Comparison of ENCODE assay signal across 26 cellular contexts in genomic region chr16:1556254-1556653, GRCh38. TPM values are rescaled to one million over a fixed set of nuclear protein-coding genes. Genes with fewer than 3 reads are reported as not detected.
DNase-seq lines count a peak whose midpoint lies in the region; ATAC-seq and TF ChIP-seq lines count a peak whose summit lies in the region.
"Had no signal": no experiment of that assay in that cellular context is flagged by ENCODE, and none has a peak within 500 bp of the region (broad histone marks: within the 10 kb centered on the region; RNA-seq: fewer than 3 reads in every experiment).

No MANE protein-coding gene starts in this region.

- H3K36me3 ChIP-seq in ascending aorta (peaks cover 41 to 82% of the 10 kb centered on the region in 2 donors), stomach (peaks cover 18 to 96% (median 92%) of the 10 kb centered on the region in 4 donors), trophoblast cell (ENCODE audit: control insufficient read depth in 1 of 2, insufficient read depth in 2 of 2, low read length in 2 of 2) (peaks cover 39 to 48% of the 10 kb centered on the region in 2 experiments)

- no peak overlapping the region for H3K4me2 ChIP-seq in trophoblast cell (ENCODE audit: low read length)

- no peak overlapping the region for H4K12ac ChIP-seq in trophoblast cell (ENCODE audit: low read depth, low read length)

- intact Hi-C loops in ascending aorta (cut with DNase I) = no loop called here
- intact Hi-C loops in stomach (cut with DNase I; ENCODE audit: low total_unique reads) = no loop called here
- intact Hi-C loops in activated T-helper 1 cell treated with anti-CD3 and anti-CD28 coated beads, Interleukin-12 subunit alpha, Interleukin-12 subunit beta, Interleukin-2, Interleukin-4 antibody, amounts not matched to agents 30 ng/mL and 10 ng/mL and 1 ng/mL, durations not matched to agents 14 hours and 24 hours and 36 hours (cut with micrococcal nuclease) = no loop called here

- no peaks in the 10 kb centered on the region for H3K27me3 Mint-ChIP-seq in activated T-helper 1 cell treated with anti-CD3 and anti-CD28 coated beads, Interleukin-12 subunit alpha, Interleukin-12 subunit beta, Interleukin-2, Interleukin-4 antibody, amounts not matched to agents 30 ng/mL and 10 ng/mL and 1 ng/mL, durations not matched to agents 14 hours and 24 hours and 36 hours (ENCODE audit: insufficient read depth)
- H3K27me3 Mint-ChIP-seq: activated CD8-positive, alpha-beta T cell treated with anti-CD3 and anti-CD28 coated beads for 36 hours; activated naive CD8-positive, alpha-beta T cell treated with anti-CD3 and anti-CD28 coated beads for 36 hours; CD4-positive, alpha-beta memory T cell had no signal

- peak; percentile 61 for DNase-seq in GM03348 (ENCODE audit: low spot score)
- no peak for DNase-seq in ascending aorta (ENCODE audit: low spot score in 2 of 2)
- no peak for DNase-seq in foreskin keratinocyte
- peak; percentile 66 for DNase-seq in stomach
- DNase-seq in trophoblast cell = no peak
- DNase-seq in coronary artery (ENCODE audit: low spot score) = no peak
- no peak for DNase-seq in activated T-helper 1 cell treated with anti-CD3 and anti-CD28 coated beads, Interleukin-12 subunit alpha, Interleukin-12 subunit beta, Interleukin-2, Interleukin-4 antibody, amounts not matched to agents 30 ng/mL and 10 ng/mL and 1 ng/mL, durations not matched to agents 14 hours and 24 hours and 36 hours (ENCODE audit: low spot score)
- DNase-seq: activated CD4-positive, CD25-positive, alpha-beta regulatory T cell treated with anti-CD3 and anti-CD28 coated beads, Interleukin-2, amount 50 U/mL, for 72 hours; activated CD8-positive, alpha-beta T cell treated with anti-CD3 and anti-CD28 coated beads for 36 hours; activated effector memory CD4-positive, alpha-beta T cell treated with anti-CD3 and anti-CD28 coated beads, Interleukin-2, amount 50 U/mL, for 16 hours; activated naive CD8-positive, alpha-beta T cell treated with anti-CD3 and anti-CD28 coated beads for 36 hours; CD4-positive, alpha-beta memory T cell; effector CD4-positive, alpha-beta T cell; foreskin melanocyte; heart right ventricle; KG1; mesendoderm; NCI-H1436 treated with DMSO at 0.1 percent for 48 hours; NCI-H2107; NCI-H82; RPMI8226; sigmoid colon; stimulated activated naive CD8-positive, alpha-beta T cell treated with anti-CD3 and anti-CD28 coated beads, Interleukin-15, Interleukin-2, amounts not matched to agents 100 U/mL and 50 U/mL, for 24 hours had no signal

- no peak overlapping the region for H2BK12ac ChIP-seq in trophoblast cell (ENCODE audit: low read length)

- H3K9ac ChIP-seq in trophoblast cell (ENCODE audit: low read length) = no peak overlapping the region

- TF ChIP-seq EP300 in stomach (IDR thresholded peaks at IDR 0.05) = no peak

- WGBS in stomach, 5 donors = 64 to 81% (median 70%) methylated on average over 8 to 13 of the region's 13 CpGs
- WGBS in trophoblast cell (ENCODE audit: extremely low coverage, insufficient coverage, insufficient read length) = no CpG with 5 or more reads among the region's 13 CpGs

- no peak overlapping the region for H2BK120ac ChIP-seq in trophoblast cell (ENCODE audit: insufficient read depth, low read length, poor library complexity)

- H2AFZ ChIP-seq in trophoblast cell (ENCODE audit: insufficient read depth, low read length, poor library complexity) = no peak overlapping the region

- no peak for TF ChIP-seq POLR2A in stomach (IDR thresholded peaks at IDR 0.05)

- no peak overlapping the region for H4K8ac ChIP-seq in trophoblast cell (ENCODE audit: low read depth, low read length)

- H4K91ac ChIP-seq in trophoblast cell (ENCODE audit: low read depth, low read length) = no peak overlapping the region

- H3K4me3 Mint-ChIP-seq in activated T-helper 1 cell treated with anti-CD3 and anti-CD28 coated beads, Interleukin-12 subunit alpha, Interleukin-12 subunit beta, Interleukin-2, Interleukin-4 antibody, amounts not matched to agents 30 ng/mL and 10 ng/mL and 1 ng/mL, durations not matched to agents 14 hours and 24 hours and 36 hours = no peak overlapping the region
- H3K4me3 Mint-ChIP-seq: activated CD8-positive, alpha-beta T cell treated with anti-CD3 and anti-CD28 coated beads for 36 hours; activated naive CD8-positive, alpha-beta T cell treated with anti-CD3 and anti-CD28 coated beads for 36 hours; CD4-positive, alpha-beta memory T cell had no signal

- no peak overlapping the region for H3K18ac ChIP-seq in trophoblast cell (ENCODE audit: low read length)

- H2AK5ac ChIP-seq in trophoblast cell (ENCODE audit: low read length) = no peak overlapping the region

- H3K4me1 ChIP-seq in ascending aorta (peaks cover 0 to 6% of the 10 kb centered on the region in 2 donors), foreskin keratinocyte (no peaks in the 10 kb centered on the region), stomach (peaks cover 0 to 6% (median 1%) of the 10 kb centered on the region in 4 donors), trophoblast cell (ENCODE audit: control insufficient read depth in 1 of 2, insufficient read depth in 2 of 2, low read length in 2 of 2) (no peaks in the 10 kb centered on the region)

- peak in 1 of 3 experiments; percentile 19 for TF ChIP-seq CTCF in ascending aorta (IDR thresholded peaks at IDR 0.05)
- peak; percentile 18 for TF ChIP-seq CTCF in foreskin keratinocyte (conservative IDR thresholded peaks at IDR 0.05)
- no peak for TF ChIP-seq CTCF in stomach (IDR thresholded peaks at IDR 0.05)
- TF ChIP-seq CTCF in coronary artery (IDR thresholded peaks at IDR 0.05) = no peak

- no peak overlapping the region for H3K14ac ChIP-seq in trophoblast cell (ENCODE audit: low read length)

- no peak for ATAC-seq in foreskin keratinocyte
- ATAC-seq in GM21619 (IDR thresholded peaks at IDR 0.05; ENCODE audit: unreplicated experiment) = no peak
- ATAC-seq: activated CD8-positive, alpha-beta T cell treated with anti-CD3 and anti-CD28 coated beads for 36 hours; heart right ventricle; stimulated activated naive CD8-positive, alpha-beta T cell treated with anti-CD3 and anti-CD28 coated beads, Interleukin-15, Interleukin-2, amounts not matched to agents 100 U/mL and 50 U/mL, for 24 hours had no signal

- H3K9me3 ChIP-seq in ascending aorta = no peaks in the 10 kb centered on the region
- no peaks in the 10 kb centered on the region for H3K9me3 ChIP-seq in stomach
- H3K9me3 ChIP-seq in trophoblast cell (ENCODE audit: insufficient read depth, low read depth, low read length) = peaks cover 6% of the 10 kb centered on the region
- H3K9me3 ChIP-seq: heart right ventricle, sigmoid colon had no signal

- peak overlapping the region; percentile 15 to 57 for H3K27ac ChIP-seq in ascending aorta
- H3K27ac ChIP-seq in foreskin keratinocyte = no peak overlapping the region
- peak overlapping the region in 1 of 5 donors; percentile 6 for H3K27ac ChIP-seq in stomach
- H3K27ac ChIP-seq in trophoblast cell (ENCODE audit: low read depth, low read length) = no peak overlapping the region
- H3K27ac ChIP-seq in coronary artery = no peak overlapping the region
- H3K27ac ChIP-seq: heart right ventricle had no signal

- no peak overlapping the region for H3K4me3 ChIP-seq in ascending aorta
- H3K4me3 ChIP-seq in stomach = no peak overlapping the region
- no peak overlapping the region for H3K4me3 ChIP-seq in trophoblast cell (ENCODE audit: low read depth, low read length)
- H3K4me3 ChIP-seq in coronary artery = no peak overlapping the region
- H3K4me3 ChIP-seq: heart right ventricle, sigmoid colon had no signal

- peaks cover 8% of the 10 kb centered on the region for H3K36me3 Mint-ChIP-seq in activated T-helper 1 cell treated with anti-CD3 and anti-CD28 coated beads, Interleukin-12 subunit alpha, Interleukin-12 subunit beta, Interleukin-2, Interleukin-4 antibody, amounts not matched to agents 30 ng/mL and 10 ng/mL and 1 ng/mL, durations not matched to agents 14 hours and 24 hours and 36 hours (ENCODE audit: low read depth)

- no peaks in the 10 kb centered on the region for H3K79me1 ChIP-seq in trophoblast cell (ENCODE audit: low read length)

- H3K4me1 Mint-ChIP-seq in activated T-helper 1 cell treated with anti-CD3 and anti-CD28 coated beads, Interleukin-12 subunit alpha, Interleukin-12 subunit beta, Interleukin-2, Interleukin-4 antibody, amounts not matched to agents 30 ng/mL and 10 ng/mL and 1 ng/mL, durations not matched to agents 14 hours and 24 hours and 36 hours (ENCODE audit: low read depth) = peaks cover 12% of the 10 kb centered on the region

- no peak overlapping the region for H3K27ac Mint-ChIP-seq in activated T-helper 1 cell treated with anti-CD3 and anti-CD28 coated beads, Interleukin-12 subunit alpha, Interleukin-12 subunit beta, Interleukin-2, Interleukin-4 antibody, amounts not matched to agents 30 ng/mL and 10 ng/mL and 1 ng/mL, durations not matched to agents 14 hours and 24 hours and 36 hours
- H3K27ac Mint-ChIP-seq: activated CD8-positive, alpha-beta T cell treated with anti-CD3 and anti-CD28 coated beads for 36 hours had no signal

- H2BK5ac ChIP-seq in trophoblast cell (ENCODE audit: low read depth, low read length, poor library complexity) = no peak overlapping the region

- H3K23ac ChIP-seq in trophoblast cell (ENCODE audit: low read length) = no peak overlapping the region

- H3K9me3 Mint-ChIP-seq in activated T-helper 1 cell treated with anti-CD3 and anti-CD28 coated beads, Interleukin-12 subunit alpha, Interleukin-12 subunit beta, Interleukin-2, Interleukin-4 antibody, amounts not matched to agents 30 ng/mL and 10 ng/mL and 1 ng/mL, durations not matched to agents 14 hours and 24 hours and 36 hours = no peaks in the 10 kb centered on the region
- H3K9me3 Mint-ChIP-seq: activated CD8-positive, alpha-beta T cell treated with anti-CD3 and anti-CD28 coated beads for 36 hours; activated naive CD8-positive, alpha-beta T cell treated with anti-CD3 and anti-CD28 coated beads for 36 hours had no signal

- H3K27me3 ChIP-seq in ascending aorta = no peaks in the 10 kb centered on the region
- H3K27me3 ChIP-seq in foreskin keratinocyte = no peaks in the 10 kb centered on the region
- H3K27me3 ChIP-seq in stomach = no peaks in the 10 kb centered on the region
- H3K27me3 ChIP-seq in trophoblast cell (ENCODE audit: insufficient read depth, low read length) = no peaks in the 10 kb centered on the region
- H3K27me3 ChIP-seq: heart right ventricle, sigmoid colon had no signal

- H3K79me2 ChIP-seq in trophoblast cell (ENCODE audit: control insufficient read depth, insufficient read depth, low read length, poor library complexity) = no peaks in the 10 kb centered on the region

- H3K4ac ChIP-seq in trophoblast cell (ENCODE audit: low read depth, low read length) = no peak overlapping the region

RNA-seq across cellular contexts. Expression of gene TMEM204, which starts 22.8 kb away (rescaled TPM):
- total RNA-seq in ascending aorta (145 TPM), foreskin keratinocyte (4.1 and 10.7 TPM in 2 replicates), stomach (10 to 100 TPM in 3 of 5 donors, 1 to 10 TPM in 2; 2.7 to 45.8 (median 15.2) TPM)
- polyA plus RNA-seq in foreskin keratinocyte (4.8 and 12.2 TPM in 2 replicates), stomach (10 to 100 TPM; 10.2 to 20.5 (median 19.9) TPM)
- 9.6 and 10.8 TPM in 2 replicates for polyA plus RNA-seq in trophoblast cell (2013)
- 22.8 and 23.7 TPM in 2 replicates for total RNA-seq in activated T-helper 1 cell treated with anti-CD3 and anti-CD28 coated beads, Interleukin-12 subunit alpha, Interleukin-12 subunit beta, Interleukin-2, Interleukin-4 antibody, amounts not matched to agents 30 ng/mL and 10 ng/mL and 1 ng/mL, durations not matched to agents 14 hours and 24 hours and 36 hours
- total RNA-seq: astrocyte, SK-MEL-5 had no signal

RNA-seq across cellular contexts. Expression of gene IFT140, which starts 55.6 kb away (rescaled TPM):
- total RNA-seq in ascending aorta = 21.9 TPM
- 8.1 and 8.4 TPM in 2 replicates for total RNA-seq in foreskin keratinocyte
- 4.1 and 4.7 TPM in 2 replicates for polyA plus RNA-seq in foreskin keratinocyte
- total RNA-seq in stomach = 10 to 100 TPM in 3 of 5 donors, 1 to 10 TPM in 2; 4.7 to 19.7 (median 17.4) TPM
- 1 to 10 TPM; 5.8 to 8.5 (median 8.0) TPM for polyA plus RNA-seq in stomach
- 8.5 and 9.0 TPM in 2 replicates for polyA plus RNA-seq in trophoblast cell (2013)
- 8.8 and 9.5 TPM in 2 replicates for total RNA-seq in activated T-helper 1 cell treated with anti-CD3 and anti-CD28 coated beads, Interleukin-12 subunit alpha, Interleukin-12 subunit beta, Interleukin-2, Interleukin-4 antibody, amounts not matched to agents 30 ng/mL and 10 ng/mL and 1 ng/mL, durations not matched to agents 14 hours and 24 hours and 36 hours

RNA-seq across cellular contexts. Expression of gene CRAMP1, which starts 55.9 kb away (rescaled TPM):
- total RNA-seq in ascending aorta (12.7 TPM), foreskin keratinocyte (9.8 and 10.4 TPM in 2 replicates), stomach (10 to 100 TPM in 4 of 5 donors, 1 to 10 TPM in 1; 9.9 to 28.1 (median 14.6) TPM)
- polyA plus RNA-seq in foreskin keratinocyte (1.9 and 2.4 TPM in 2 replicates), stomach (1 to 10 TPM; 3.4 to 4.6 (median 4.6) TPM)
- polyA plus RNA-seq in trophoblast cell (2013) = 12.5 and 12.7 TPM in 2 replicates
- total RNA-seq in activated T-helper 1 cell treated with anti-CD3 and anti-CD28 coated beads, Interleukin-12 subunit alpha, Interleukin-12 subunit beta, Interleukin-2, Interleukin-4 antibody, amounts not matched to agents 30 ng/mL and 10 ng/mL and 1 ng/mL, durations not matched to agents 14 hours and 24 hours and 36 hours = 38.6 and 38.7 TPM in 2 replicates

Comparison
In these comparisons a context has a peak if more than half of its experiments do, and no peak if none do; other contexts are left out.
1. DNase-seq: peak in GM03348 (single experiment) and stomach (single experiment); none in ascending aorta (0 of 2), foreskin keratinocyte (0 of 2), trophoblast cell (0 of 2), coronary artery (single experiment) and activated T-helper 1 cell treated with anti-CD3 and anti-CD28 coated beads, Interleukin-12 subunit alpha, Interleukin-12 subunit beta, Interleukin-2, Interleukin-4 antibody, amounts not matched to agents 30 ng/mL and 10 ng/mL and 1 ng/mL, durations not matched to agents 14 hours and 24 hours and 36 hours (single experiment).
2. H3K27ac ChIP-seq: peak in ascending aorta (2 of 2); none in foreskin keratinocyte (single experiment), trophoblast cell (single experiment) and coronary artery (0 of 2).